Comparison of ENCODE assay signal across 9 cellular contexts in genomic region chr14:71117839-71118743, GRCh38.
DNase-seq lines count a peak whose midpoint lies in the region; ATAC-seq and TF ChIP-seq lines count a peak whose summit lies in the region.
"Had no signal": no experiment of that assay in that cellular context is flagged by ENCODE, and none has a peak within 500 bp of the region (broad histone marks: within the 10 kb centered on the region; RNA-seq: fewer than 3 reads in every experiment).

No MANE protein-coding gene starts in this region.

- peaks cover 35% of the 10 kb centered on the region for H3K36me3 Mint-ChIP-seq in nephron (ENCODE audit: low read depth)

- 88 to 89% (median 88%) methylated on average over 10 of the region's 10 CpGs for WGBS in psoas muscle, 3 donors

- H3K4me3 Mint-ChIP-seq in nephron: no peak overlapping the region

- ATAC-seq in psoas muscle (no peak), GM18502 (IDR thresholded peaks at IDR 0.05; ENCODE audit: poor library complexity, unreplicated experiment) (no peak)

- H3K9me3 ChIP-seq in colonic mucosa (no peaks in the 10 kb centered on the region), psoas muscle (no peaks in the 10 kb centered on the region)

- peaks cover 9% of the 10 kb centered on the region for H3K4me1 Mint-ChIP-seq in nephron

- H3K9ac ChIP-seq in colonic mucosa (ENCODE audit: low read depth in 2 of 2, low read length in 2 of 2): peak overlapping the region in 1 of 2 donors; percentile 12

- no peak for TF ChIP-seq CTCF in colonic mucosa (IDR thresholded peaks at IDR 0.05)
- TF ChIP-seq CTCF in nephron (IDR thresholded peaks at IDR 0.05; ENCODE audit: unreplicated experiment in 3 of 3): no peak
- no peak for TF ChIP-seq CTCF in psoas muscle (IDR thresholded peaks at IDR 0.05)

- H3K36me3 ChIP-seq in colonic mucosa (no peaks in the 10 kb centered on the region), psoas muscle (ENCODE audit: insufficient read depth in 1 of 2, low read depth in 1 of 2) (peaks cover 0 to 22% of the 10 kb centered on the region in 2 donors)

- H3K27ac Mint-ChIP-seq in nephron: peak overlapping the region; percentile 20 to 99 (median 77)

- peaks cover 5% of the 10 kb centered on the region for H3K4me1 ChIP-seq in colonic mucosa
- no peaks in the 10 kb centered on the region for H3K4me1 ChIP-seq in psoas muscle

- H3K27ac ChIP-seq in colonic mucosa (peak overlapping the region; percentile 76), psoas muscle (no peak overlapping the region)

- no peaks in the 10 kb centered on the region for H3K27me3 Mint-ChIP-seq in nephron (ENCODE audit: low read depth)

- H3K9me3 Mint-ChIP-seq in nephron: peaks cover 4% of the 10 kb centered on the region

- H3K4me3 ChIP-seq in colonic mucosa (no peak overlapping the region), psoas muscle (no peak overlapping the region)

- H3K27me3 ChIP-seq in colonic mucosa: no peaks in the 10 kb centered on the region
- no peaks in the 10 kb centered on the region for H3K27me3 ChIP-seq in psoas muscle (ENCODE audit: insufficient read depth in 3 of 3, low read length in 2 of 3)

- DNase-seq in EL (peak; percentile 96), NCI-H226 (peak; percentile 96), colonic mucosa (peak; percentile 57), psoas muscle (no peak), SIG-M5 (lab: John Stamatoyannopoulos, UW) (no peak), NCI-H146 treated with DMSO at 0.1 percent for 48 hours (lab: John Stamatoyannopoulos, UW; ENCODE audit: unreplicated experiment) (no peak)
- DNase-seq: NCI-H748 treated with DMSO at 0.1 percent for 48 hours had no signal

- intact Hi-C loops in colonic mucosa (cut with DNase I): no loop called here
- intact Hi-C loops in psoas muscle (cut with DNase I): no loop called here

Comparison
In these comparisons a context has a peak if more than half of its experiments do, and no peak if none do; other contexts are left out.
1. DNase-seq: peak in EL (single experiment), NCI-H226 (single experiment) and colonic mucosa (single experiment); none in psoas muscle (0 of 2), SIG-M5 (single experiment) and NCI-H146 treated with DMSO at 0.1 percent for 48 hours (single experiment).